Comparison of ENCODE assay signal across 9 cellular contexts in the genomic region with DNA sequence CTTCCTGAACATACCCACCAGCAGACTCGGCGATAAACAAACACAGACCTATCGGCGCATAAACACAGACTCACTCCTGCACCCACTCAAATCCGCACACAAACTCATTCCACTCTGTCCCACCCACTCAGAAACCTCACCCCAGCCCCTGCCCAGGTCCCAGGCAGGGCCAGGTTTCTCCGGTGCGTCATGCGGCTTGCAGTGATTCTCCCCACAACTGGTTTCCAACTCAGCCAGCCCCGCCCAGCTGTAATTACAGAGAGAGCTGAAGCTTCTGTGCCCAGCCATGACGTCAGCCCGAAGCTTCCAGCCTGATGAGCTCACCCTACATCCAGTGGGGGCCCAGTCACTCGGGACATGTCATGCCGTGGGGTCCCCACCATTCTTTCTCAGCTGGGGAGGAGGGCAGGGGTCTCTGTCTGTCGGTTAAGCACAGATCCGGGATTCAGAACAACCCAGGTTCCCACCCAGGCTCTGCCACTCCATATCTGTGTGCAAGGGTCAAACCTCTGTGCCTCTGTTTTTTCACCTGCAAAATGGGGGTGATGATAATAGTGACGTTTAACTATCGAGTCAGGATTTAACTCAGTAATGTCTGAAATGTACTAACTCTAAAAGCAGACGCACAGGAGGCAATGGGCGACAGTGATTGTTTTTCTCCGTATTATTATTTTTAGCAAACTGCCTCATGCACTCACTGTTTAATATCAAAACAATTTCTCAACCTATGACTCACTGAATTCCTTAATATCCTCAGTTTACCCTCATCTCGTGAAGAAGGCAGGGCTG. TPM values are rescaled to one million over a fixed set of nuclear protein-coding genes. Genes with fewer than 3 reads are reported as not detected.
A peak's percentile ranks its signal among the peaks of the same experiment; 100 is the strongest.
DNase-seq lines count a peak whose midpoint lies in the region; ATAC-seq and TF ChIP-seq lines count a peak whose summit lies in the region.
"Had no signal": no experiment of that assay in that cellular context is flagged by ENCODE, and none has a peak within 500 bp of the region (broad histone marks: within the 10 kb centered on the region; RNA-seq: fewer than 3 reads in every experiment).

No MANE protein-coding gene starts in this region.

- no peaks in the 10 kb centered on the region for H3K9me3 ChIP-seq in prostate gland
- H3K9me3 ChIP-seq: BLaER1 treated with 17β-estradiol and CSF1 and Interleukin-3, amounts not matched to agents 10 nM and 100 nM had no signal

- H3K27ac ChIP-seq in prostate gland = peak overlapping the region; percentile 66 to 87
- H3K27ac ChIP-seq: BLaER1 treated with 17β-estradiol and CSF1 and Interleukin-3, amounts not matched to agents 10 nM and 100 nM had no signal

- no peaks in the 10 kb centered on the region for H3K27me3 ChIP-seq in prostate gland (replicated peaks; ENCODE audit: insufficient read depth)

- intact Hi-C loops in Right ventricle myocardium superior (cut with DNase I) = loop anchor here (2.0 kb wide), 1 partner anchor 20 kb away; no protein-coding TSS in a partner anchor
- intact Hi-C loops in prostate gland (cut with DNase I) = loop anchor here (5.0 kb wide), 3 partner anchors 151 to 236 kb away; no protein-coding TSS in a partner anchor
- intact Hi-C loops in activated T-helper 1 cell treated with anti-CD3 and anti-CD28 coated beads, Interleukin-12 subunit alpha, Interleukin-12 subunit beta, Interleukin-2, Interleukin-4 antibody, amounts not matched to agents 30 ng/mL and 10 ng/mL and 1 ng/mL, durations not matched to agents 14 hours and 24 hours and 36 hours (cut with micrococcal nuclease) = no loop called here

- peaks cover 4% of the 10 kb centered on the region for H3K27me3 Mint-ChIP-seq in activated T-helper 1 cell treated with anti-CD3 and anti-CD28 coated beads, Interleukin-12 subunit alpha, Interleukin-12 subunit beta, Interleukin-2, Interleukin-4 antibody, amounts not matched to agents 30 ng/mL and 10 ng/mL and 1 ng/mL, durations not matched to agents 14 hours and 24 hours and 36 hours (ENCODE audit: insufficient read depth)

- peak; percentile 32 for DNase-seq in NCI-H345 (lab: John Stamatoyannopoulos, UW)
- no peak for DNase-seq in NCI-H345 treated with DMSO at 0.1 percent for 48 hours (lab: John Stamatoyannopoulos, UW; ENCODE audit: unreplicated experiment)
- peak; percentile 58 for DNase-seq in T1000 (lab: John Stamatoyannopoulos, UW)
- DNase-seq in Right ventricle myocardium superior = peak; percentile 94
- peak; percentile 83 for DNase-seq in prostate gland (ENCODE audit: low spot score)
- no peak for DNase-seq in activated CD4-positive, alpha-beta T cell treated with anti-CD3 and anti-CD28 coated beads for 4 hours
- DNase-seq in activated T-helper 1 cell treated with anti-CD3 and anti-CD28 coated beads, Interleukin-12 subunit alpha, Interleukin-12 subunit beta, Interleukin-2, Interleukin-4 antibody, amounts not matched to agents 30 ng/mL and 10 ng/mL and 1 ng/mL, durations not matched to agents 14 hours and 24 hours and 36 hours (ENCODE audit: low spot score) = no peak

- 26% methylated on average over 21 of the region's 21 CpGs for WGBS in prostate gland

- H3K4me3 Mint-ChIP-seq in activated T-helper 1 cell treated with anti-CD3 and anti-CD28 coated beads, Interleukin-12 subunit alpha, Interleukin-12 subunit beta, Interleukin-2, Interleukin-4 antibody, amounts not matched to agents 30 ng/mL and 10 ng/mL and 1 ng/mL, durations not matched to agents 14 hours and 24 hours and 36 hours = no peak overlapping the region

- peak; percentile 40 for TF ChIP-seq POLR2A in prostate gland (IDR thresholded peaks at IDR 0.05)

- no peaks in the 10 kb centered on the region for H3K9me3 Mint-ChIP-seq in activated T-helper 1 cell treated with anti-CD3 and anti-CD28 coated beads, Interleukin-12 subunit alpha, Interleukin-12 subunit beta, Interleukin-2, Interleukin-4 antibody, amounts not matched to agents 30 ng/mL and 10 ng/mL and 1 ng/mL, durations not matched to agents 14 hours and 24 hours and 36 hours

- no peaks in the 10 kb centered on the region for H3K4me1 Mint-ChIP-seq in activated T-helper 1 cell treated with anti-CD3 and anti-CD28 coated beads, Interleukin-12 subunit alpha, Interleukin-12 subunit beta, Interleukin-2, Interleukin-4 antibody, amounts not matched to agents 30 ng/mL and 10 ng/mL and 1 ng/mL, durations not matched to agents 14 hours and 24 hours and 36 hours (ENCODE audit: low read depth)

- H3K4me1 ChIP-seq in prostate gland (replicated peaks) = peaks cover 2% of the 10 kb centered on the region

- peak overlapping the region in 1 of 2 donors; percentile 8 for H3K4me3 ChIP-seq in prostate gland
- H3K4me3 ChIP-seq: BLaER1 treated with 17β-estradiol and CSF1 and Interleukin-3, amounts not matched to agents 10 nM and 100 nM had no signal

- no peaks in the 10 kb centered on the region for H3K36me3 ChIP-seq in prostate gland
- H3K36me3 ChIP-seq: BLaER1 treated with 17β-estradiol and CSF1 and Interleukin-3, amounts not matched to agents 10 nM and 100 nM had no signal

- ATAC-seq in Right ventricle myocardium superior (ENCODE audit: poor library complexity) (peak; percentile 63), GM21381 (IDR thresholded peaks at IDR 0.05; ENCODE audit: unreplicated experiment) (no peak)

- no peak for TF ChIP-seq CTCF in prostate gland (IDR thresholded peaks at IDR 0.05)

- no peak overlapping the region for H3K27ac Mint-ChIP-seq in activated T-helper 1 cell treated with anti-CD3 and anti-CD28 coated beads, Interleukin-12 subunit alpha, Interleukin-12 subunit beta, Interleukin-2, Interleukin-4 antibody, amounts not matched to agents 30 ng/mL and 10 ng/mL and 1 ng/mL, durations not matched to agents 14 hours and 24 hours and 36 hours

- no peaks in the 10 kb centered on the region for H3K36me3 Mint-ChIP-seq in activated T-helper 1 cell treated with anti-CD3 and anti-CD28 coated beads, Interleukin-12 subunit alpha, Interleukin-12 subunit beta, Interleukin-2, Interleukin-4 antibody, amounts not matched to agents 30 ng/mL and 10 ng/mL and 1 ng/mL, durations not matched to agents 14 hours and 24 hours and 36 hours (ENCODE audit: low read depth)

RNA-seq across cellular contexts. Expression of gene HSPB8, which starts 2.3 kb away (rescaled TPM):
- total RNA-seq in Right ventricle myocardium superior (529 TPM), prostate gland (10 to 100 TPM; 67.0 to 96.9 TPM)
- not detected in 2 replicates for total RNA-seq in activated T-helper 1 cell treated with anti-CD3 and anti-CD28 coated beads, Interleukin-12 subunit alpha, Interleukin-12 subunit beta, Interleukin-2, Interleukin-4 antibody, amounts not matched to agents 30 ng/mL and 10 ng/mL and 1 ng/mL, durations not matched to agents 14 hours and 24 hours and 36 hours

Comparison
In these comparisons a context has a peak if more than half of its experiments do, and no peak if none do; other contexts are left out.
1. DNase-seq: peak in NCI-H345 (single experiment), T1000 (single experiment), Right ventricle myocardium superior (single experiment) and prostate gland (single experiment); none in NCI-H345 treated with DMSO at 0.1 percent for 48 hours (single experiment), activated CD4-positive, alpha-beta T cell treated with anti-CD3 and anti-CD28 coated beads for 4 hours (0 of 2) and activated T-helper 1 cell treated with anti-CD3 and anti-CD28 coated beads, Interleukin-12 subunit alpha, Interleukin-12 subunit beta, Interleukin-2, Interleukin-4 antibody, amounts not matched to agents 30 ng/mL and 10 ng/mL and 1 ng/mL, durations not matched to agents 14 hours and 24 hours and 36 hours (single experiment).
2. RNA of gene HSPB8, which starts 2.3 kb away (total RNA-seq): 529 TPM in Right ventricle myocardium superior (single experiment) and 67.0 to 96.9 TPM in prostate gland; not detected in activated T-helper 1 cell treated with anti-CD3 and anti-CD28 coated beads, Interleukin-12 subunit alpha, Interleukin-12 subunit beta, Interleukin-2, Interleukin-4 antibody, amounts not matched to agents 30 ng/mL and 10 ng/mL and 1 ng/mL, durations not matched to agents 14 hours and 24 hours and 36 hours; every median in the first group is over 10 times any median in the second.